Comparison of ENCODE assay signal across 19 cellular contexts in the genomic region with DNA sequence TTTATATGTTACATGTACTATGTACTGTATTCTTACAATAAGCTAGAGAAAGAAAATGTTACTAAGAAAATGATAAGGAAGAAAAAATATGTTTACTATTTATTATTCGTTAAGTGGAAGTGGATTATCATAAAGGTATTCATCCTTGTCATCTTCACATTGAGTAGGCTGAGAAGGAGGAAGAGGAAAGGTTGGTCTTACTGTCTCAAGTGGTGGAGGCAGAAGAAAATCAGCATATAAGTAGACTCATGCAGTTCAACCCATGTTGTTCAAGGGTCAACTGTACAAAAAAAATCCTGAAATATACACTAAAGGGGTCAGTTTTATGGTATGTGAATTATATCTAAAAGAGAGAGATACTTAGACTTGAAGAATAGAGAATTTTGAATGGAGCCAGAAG. TPM values are rescaled to one million over a fixed set of nuclear protein-coding genes. Genes with fewer than 3 reads are reported as not detected.
DNase-seq lines count a peak whose midpoint lies in the region; ATAC-seq and TF ChIP-seq lines count a peak whose summit lies in the region.
"Had no signal": no experiment of that assay in that cellular context is flagged by ENCODE, and none has a peak within 500 bp of the region (broad histone marks: within the 10 kb centered on the region; RNA-seq: fewer than 3 reads in every experiment).

No MANE protein-coding gene starts in this region.

- peaks cover 78% of the 10 kb centered on the region for H3K4me1 Mint-ChIP-seq in stimulated activated naive CD8-positive, alpha-beta T cell treated with anti-CD3 and anti-CD28 coated beads, Interleukin-15, Interleukin-2, amounts not matched to agents 100 ng/mL and 50 ng/mL, for 24 hours (ENCODE audit: low read depth)
- H3K4me1 Mint-ChIP-seq in activated B cell treated with CpG ODN at 0.5 μM for 24 hours, result peaks cover 60% of the 10 kb centered on the region
- H3K4me1 Mint-ChIP-seq in naive thymus-derived CD8-positive, alpha-beta T cell, result peaks cover 29 to 81% (median 71%) of the 10 kb centered on the region in 4 donors

- CTCF ChIA-PET in activated B cell treated with CpG ODN at 0.5 μM for 24 hours (lab: Charles Lee) (no interaction called here), HEK293T (lab: Yijun Ruan, JAX) (no interaction called here)

- no peak for TF ChIP-seq CTCF in activated B cell treated with CpG ODN at 0.5 μM for 24 hours (IDR thresholded peaks at IDR 0.05)

- no peak for DNase-seq in stimulated activated naive CD8-positive, alpha-beta T cell treated with anti-CD3 and anti-CD28 coated beads, Interleukin-15, Interleukin-2, amounts not matched to agents 100 U/mL and 50 U/mL, for 24 hours
- no peak for DNase-seq in activated B cell treated with CpG ODN at 0.5 μM for 24 hours
- no peak for DNase-seq in naive thymus-derived CD8-positive, alpha-beta T cell
- no peak for DNase-seq in NCI-H128 (lab: John Stamatoyannopoulos, UW; ENCODE audit: unreplicated experiment)
- DNase-seq in DMS79 treated with DMSO at 0.1 percent for 48 hours (lab: John Stamatoyannopoulos, UW), result no peak
- no peak for DNase-seq in HEK293T (ENCODE audit: extremely low spot score)
- DNase-seq: DMS53; NCI-H1105 treated with DMSO at 0.1 percent for 48 hours; NCI-H187; NCI-H446; NCI-H69; NK-92 treated with Interleukin-12 subunit alpha and Interleukin-12 subunit beta, amount 100 ng/mL, for 24 hours; OCI-M1; RPMI8226; SIG-M5 had no signal

- intact Hi-C loops in activated B cell treated with CpG ODN at 0.5 μM for 24 hours (cut with micrococcal nuclease), result loop anchor here (10.0 kb wide), 1 partner anchor 522 kb away; a partner anchor contains a TSS

- POLR2A ChIA-PET in activated B cell treated with CpG ODN at 0.5 μM for 24 hours (lab: Charles Lee) (interaction anchor here (0.6 kb wide), 1 partner anchor 1116 kb away, joined by 6 read pairs; no protein-coding TSS in a partner anchor), HEK293T (lab: Yijun Ruan, JAX) (no interaction called here)
- POLR2A ChIA-PET in naive thymus-derived CD8-positive, alpha-beta T cell (lab: Charles Lee), result no interaction called here

- ATAC-seq in stimulated activated naive CD8-positive, alpha-beta T cell treated with anti-CD3 and anti-CD28 coated beads, Interleukin-15, Interleukin-2, amounts not matched to agents 100 U/mL and 50 U/mL, for 24 hours, result no peak
- no peak for ATAC-seq in activated B cell treated with CpG ODN at 0.5 μM for 24 hours (ENCODE audit: low read depth)
- ATAC-seq in naive thymus-derived CD8-positive, alpha-beta T cell, result no peak
- ATAC-seq: GM23338, HCT116 had no signal

- no peaks in the 10 kb centered on the region for H3K27me3 Mint-ChIP-seq in stimulated activated naive CD8-positive, alpha-beta T cell treated with anti-CD3 and anti-CD28 coated beads, Interleukin-15, Interleukin-2, amounts not matched to agents 100 ng/mL and 50 ng/mL, for 24 hours
- H3K27me3 Mint-ChIP-seq in activated B cell treated with CpG ODN at 0.5 μM for 24 hours, result no peaks in the 10 kb centered on the region
- H3K27me3 Mint-ChIP-seq in naive thymus-derived CD8-positive, alpha-beta T cell, result no peaks in the 10 kb centered on the region

- no peak overlapping the region for H3K4me3 Mint-ChIP-seq in stimulated activated naive CD8-positive, alpha-beta T cell treated with anti-CD3 and anti-CD28 coated beads, Interleukin-15, Interleukin-2, amounts not matched to agents 100 ng/mL and 50 ng/mL, for 24 hours
- peak overlapping the region; percentile 4 for H3K4me3 Mint-ChIP-seq in activated B cell treated with CpG ODN at 0.5 μM for 24 hours
- peak overlapping the region in 6 of 10 donors; percentile 16 to 47 (median 24) for H3K4me3 Mint-ChIP-seq in naive thymus-derived CD8-positive, alpha-beta T cell
- H3K4me3 Mint-ChIP-seq: CD14-positive monocyte, GM23338 had no signal

- no peaks in the 10 kb centered on the region for H3K9me3 Mint-ChIP-seq in stimulated activated naive CD8-positive, alpha-beta T cell treated with anti-CD3 and anti-CD28 coated beads, Interleukin-15, Interleukin-2, amounts not matched to agents 100 ng/mL and 50 ng/mL, for 24 hours
- H3K9me3 Mint-ChIP-seq in activated B cell treated with CpG ODN at 0.5 μM for 24 hours, result no peaks in the 10 kb centered on the region
- no peaks in the 10 kb centered on the region for H3K9me3 Mint-ChIP-seq in naive thymus-derived CD8-positive, alpha-beta T cell
- H3K9me3 Mint-ChIP-seq: CD14-positive monocyte, GM23338 had no signal

- H3K27ac Mint-ChIP-seq in stimulated activated naive CD8-positive, alpha-beta T cell treated with anti-CD3 and anti-CD28 coated beads, Interleukin-15, Interleukin-2, amounts not matched to agents 100 ng/mL and 50 ng/mL, for 24 hours, result peak overlapping the region; percentile 4
- peak overlapping the region; percentile 78 for H3K27ac Mint-ChIP-seq in activated B cell treated with CpG ODN at 0.5 μM for 24 hours
- peak overlapping the region in 5 of 10 donors; percentile 2 to 66 (median 60) for H3K27ac Mint-ChIP-seq in naive thymus-derived CD8-positive, alpha-beta T cell
- H3K27ac Mint-ChIP-seq: CD14-positive monocyte, GM23338 had no signal

- H3K36me3 Mint-ChIP-seq in stimulated activated naive CD8-positive, alpha-beta T cell treated with anti-CD3 and anti-CD28 coated beads, Interleukin-15, Interleukin-2, amounts not matched to agents 100 ng/mL and 50 ng/mL, for 24 hours (ENCODE audit: low read depth), result peaks cover 8% of the 10 kb centered on the region
- H3K36me3 Mint-ChIP-seq in activated B cell treated with CpG ODN at 0.5 μM for 24 hours (ENCODE audit: low read depth), result peaks cover 8% of the 10 kb centered on the region
- H3K36me3 Mint-ChIP-seq in naive thymus-derived CD8-positive, alpha-beta T cell, result peaks cover 0 to 4% (median 3%) of the 10 kb centered on the region in 3 donors

TF ChIP-seq in HEK293T, 16 proteins besides CTCF, POLR2A, EP300 and RAD21:
- TF ChIP-seq TARDBP (IDR thresholded peaks at IDR 0.05), result no peak
- no peak for TF ChIP-seq FOXK2 (IDR thresholded peaks at IDR 0.05)
- TF ChIP-seq, protein P1, sequence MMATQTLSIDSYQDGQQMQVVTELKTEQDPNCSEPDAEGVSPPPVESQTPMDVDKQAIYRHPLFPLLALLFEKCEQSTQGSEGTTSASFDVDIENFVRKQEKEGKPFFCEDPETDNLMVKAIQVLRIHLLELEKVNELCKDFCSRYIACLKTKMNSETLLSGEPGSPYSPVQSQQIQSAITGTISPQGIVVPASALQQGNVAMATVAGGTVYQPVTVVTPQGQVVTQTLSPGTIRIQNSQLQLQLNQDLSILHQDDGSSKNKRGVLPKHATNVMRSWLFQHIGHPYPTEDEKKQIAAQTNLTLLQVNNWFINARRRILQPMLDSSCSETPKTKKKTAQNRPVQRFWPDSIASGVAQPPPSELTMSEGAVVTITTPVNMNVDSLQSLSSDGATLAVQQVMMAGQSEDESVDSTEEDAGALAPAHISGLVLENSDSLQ (IDR thresholded peaks at IDR 0.05), result no peak
- TF ChIP-seq HDGF (IDR thresholded peaks at IDR 0.05; ENCODE audit: borderline replicate concordance), result no peak
- TF ChIP-seq CTBP1 (IDR thresholded peaks at IDR 0.05; ENCODE audit: borderline replicate concordance), result no peak
- no peak for TF ChIP-seq FOXA1 (IDR thresholded peaks at IDR 0.05)
- TF ChIP-seq FOXM1 (IDR thresholded peaks at IDR 0.05; ENCODE audit: borderline replicate concordance), result no peak
- TF ChIP-seq SUZ12 (IDR thresholded peaks at IDR 0.05), result no peak
- TF ChIP-seq L3MBTL2 (conservative IDR thresholded peaks at IDR 0.05), result no peak
- TF ChIP-seq ARNT (IDR thresholded peaks at IDR 0.05), result no peak
- TF ChIP-seq LEF1 (IDR thresholded peaks at IDR 0.05; ENCODE audit: borderline replicate concordance), result no peak
- TF ChIP-seq BHLHE40 (IDR thresholded peaks at IDR 0.05; ENCODE audit: borderline replicate concordance), result no peak
- TF ChIP-seq ELF4 (IDR thresholded peaks at IDR 0.05), result no peak
- no peak for TF ChIP-seq SP1 (IDR thresholded peaks at IDR 0.05)
- no peak for TF ChIP-seq ZNF384 (IDR thresholded peaks at IDR 0.05)
- no peak for TF ChIP-seq NFRKB (IDR thresholded peaks at IDR 0.05)
TF ChIP-seq in HEK293T: peak in this region for 0.

RNA-seq across cellular contexts. Expression of a gene that starts 5.7 kb away (rescaled TPM):
- total RNA-seq in activated B cell treated with CpG ODN at 0.5 μM for 24 hours, result 53.9 and 56.5 TPM in 2 replicates
- total RNA-seq in naive thymus-derived CD8-positive, alpha-beta T cell, result 10 to 100 TPM; 57.9 to 72.4 TPM
- 10 to 100 TPM; 28.7 to 35.7 (median 30.0) TPM for polyA plus RNA-seq in naive thymus-derived CD8-positive, alpha-beta T cell

RNA-seq across cellular contexts. Expression of a gene that starts 6.5 kb away (rescaled TPM):
- total RNA-seq in activated B cell treated with CpG ODN at 0.5 μM for 24 hours, result 31.8 and 34.2 TPM in 2 replicates
- 10 to 100 TPM; 20.4 to 23.0 TPM for total RNA-seq in naive thymus-derived CD8-positive, alpha-beta T cell
- 1 to 10 TPM; 1.0 to 2.8 (median 1.6) TPM for polyA plus RNA-seq in naive thymus-derived CD8-positive, alpha-beta T cell
